In the genomic region with DNA sequence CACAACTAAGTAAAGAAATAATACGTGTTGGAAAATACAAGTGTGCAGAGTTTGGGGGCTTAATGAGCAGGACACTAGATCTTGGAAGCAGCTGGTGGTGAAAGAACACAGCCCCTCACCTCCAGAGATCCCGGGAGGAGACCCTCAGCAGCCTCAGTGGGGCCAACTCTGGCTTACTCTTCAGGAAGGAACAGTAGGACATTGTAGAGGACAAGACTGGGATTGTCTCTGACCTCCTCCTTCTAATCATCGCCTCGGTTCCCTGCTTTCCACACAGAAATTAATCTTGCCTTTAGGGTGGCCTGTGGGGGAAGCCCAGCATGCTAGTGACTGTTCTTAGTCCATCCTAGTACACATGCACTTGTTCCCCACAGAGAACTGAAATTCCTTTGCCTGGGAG, we compare ENCODE assay signal across 19 cellular contexts.
DNase-seq lines count a peak whose midpoint lies in the region; ATAC-seq and TF ChIP-seq lines count a peak whose summit lies in the region.
"Had no signal": no experiment of that assay in that cellular context is flagged by ENCODE, and none has a peak within 500 bp of the region (broad histone marks: within the 10 kb centered on the region; RNA-seq: fewer than 3 reads in every experiment).

No MANE protein-coding gene starts in this region.

- no peak for DNase-seq in CD4-positive, alpha-beta memory T cell
- no peak for DNase-seq in SK-N-MC (ENCODE audit: low read depth, low spot score)
- DNase-seq in mesendoderm, result no peak
- DNase-seq in stimulated activated effector memory CD8-positive, alpha-beta T cell treated with anti-CD3 and anti-CD28 coated beads, Interleukin-12 subunit alpha, Interleukin-12 subunit beta, amount 100 ng/mL, for 72 hours (ENCODE audit: low spot score in 2 of 2), result no peak
- no peak for DNase-seq in H4 (ENCODE audit: low spot score)
- DNase-seq in PC-3, result no peak
- no peak for DNase-seq in activated T-cell treated with anti-CD3 and anti-CD28 coated beads, Interleukin-2, amount 50 U/mL, for 24 hours
- DNase-seq: C1 segment of cervical spinal cord, GM23248, KBM-7, NCI-H1105 treated with DMSO at 0.1 percent for 48 hours, NCI-H146, NCI-H1930, NCI-H2107, NCI-H446, NCI-H524 treated with DMSO at 0.1 percent for 48 hours, NCI-H774, SJCRH30 had no signal

- H3F3A ChIP-seq in PC-3 (ENCODE audit: low read length, unreplicated experiment), result no peaks in the 10 kb centered on the region

- no peak overlapping the region for H3K23ac ChIP-seq in mesendoderm (ENCODE audit: low read length)

- no TSS peak for BruUV-seq in PC-3 (replicated peaks; lab: Mats Ljungman, UMichigan)

- H3K79me1 ChIP-seq in mesendoderm (ENCODE audit: low read length), result no peaks in the 10 kb centered on the region

- peaks cover 9 to 18% (median 13%) of the 10 kb centered on the region in 4 donors for H3K4me1 Mint-ChIP-seq in CD4-positive, alpha-beta memory T cell
- H3K4me1 Mint-ChIP-seq in stimulated activated effector memory CD8-positive, alpha-beta T cell treated with anti-CD3 and anti-CD28 coated beads, Interleukin-12 subunit alpha, Interleukin-12 subunit beta, amount 100 ng/mL, for 72 hours, result no peaks in the 10 kb centered on the region
- H3K4me1 Mint-ChIP-seq in activated T-cell treated with anti-CD3 and anti-CD28 coated beads, Interleukin-2, amount 50 U/mL, for 24 hours (ENCODE audit: low read depth), result peaks cover 54% of the 10 kb centered on the region

- H3K9me2 ChIP-seq in PC-3 (replicated peaks; ENCODE audit: low read length), result no peaks in the 10 kb centered on the region

- H3K4me2 ChIP-seq in mesendoderm (ENCODE audit: low read length), result no peak overlapping the region
- no peak overlapping the region for H3K4me2 ChIP-seq in PC-3 (ENCODE audit: low read length)

- H3K36me3 Mint-ChIP-seq in CD4-positive, alpha-beta memory T cell, result peaks cover 23 to 58% of the 10 kb centered on the region in 2 donors
- H3K36me3 Mint-ChIP-seq in stimulated activated effector memory CD8-positive, alpha-beta T cell treated with anti-CD3 and anti-CD28 coated beads, Interleukin-12 subunit alpha, Interleukin-12 subunit beta, amount 100 ng/mL, for 72 hours, result no peaks in the 10 kb centered on the region
- peaks cover 57% of the 10 kb centered on the region for H3K36me3 Mint-ChIP-seq in activated T-cell treated with anti-CD3 and anti-CD28 coated beads, Interleukin-2, amount 50 U/mL, for 24 hours (ENCODE audit: low read depth)

- H3K27ac Mint-ChIP-seq in CD4-positive, alpha-beta memory T cell, result peak overlapping the region in 5 of 7 donors; percentile 25 to 66 (median 47)
- peak overlapping the region; percentile 6 for H3K27ac Mint-ChIP-seq in stimulated activated effector memory CD8-positive, alpha-beta T cell treated with anti-CD3 and anti-CD28 coated beads, Interleukin-12 subunit alpha, Interleukin-12 subunit beta, amount 100 ng/mL, for 72 hours
- H3K27ac Mint-ChIP-seq in activated T-cell treated with anti-CD3 and anti-CD28 coated beads, Interleukin-2, amount 50 U/mL, for 24 hours, result no peak overlapping the region

- no peaks in the 10 kb centered on the region for H3K4me1 ChIP-seq in CD4-positive, alpha-beta memory T cell (ENCODE audit: insufficient read depth, low read length)
- H3K4me1 ChIP-seq in mesendoderm (ENCODE audit: control insufficient read depth, low read depth, low read length), result no peaks in the 10 kb centered on the region
- no peaks in the 10 kb centered on the region for H3K4me1 ChIP-seq in PC-3 (ENCODE audit: insufficient read depth, low read length)
- H3K4me1 ChIP-seq: HAP-1, SJCRH30 had no signal

- no peak overlapping the region for H2BK15ac ChIP-seq in mesendoderm (replicated peaks; ENCODE audit: low read depth)

- TF ChIP-seq CTCF in PC-3 (conservative IDR thresholded peaks at IDR 0.05; ENCODE audit: low read depth, low read length), result no peak

- H3K9me3 Mint-ChIP-seq in CD4-positive, alpha-beta memory T cell, result peaks cover 0 to 15% (median 8%) of the 10 kb centered on the region in 8 donors
- no peaks in the 10 kb centered on the region for H3K9me3 Mint-ChIP-seq in stimulated activated effector memory CD8-positive, alpha-beta T cell treated with anti-CD3 and anti-CD28 coated beads, Interleukin-12 subunit alpha, Interleukin-12 subunit beta, amount 100 ng/mL, for 72 hours
- H3K9me3 Mint-ChIP-seq in activated T-cell treated with anti-CD3 and anti-CD28 coated beads, Interleukin-2, amount 50 U/mL, for 24 hours, result peaks cover 7% of the 10 kb centered on the region

- no peak overlapping the region for H2AK5ac ChIP-seq in mesendoderm (ENCODE audit: low read length)

- ATAC-seq in stimulated activated effector memory CD8-positive, alpha-beta T cell treated with anti-CD3 and anti-CD28 coated beads, Interleukin-12 subunit alpha, Interleukin-12 subunit beta, amount 100 ng/mL, for 72 hours, result no peak
- ATAC-seq in PC-3, result no peak

- H3K4ac ChIP-seq in mesendoderm (ENCODE audit: low read depth, low read length), result no peak overlapping the region

- H2BK5ac ChIP-seq in mesendoderm (ENCODE audit: low read length), result no peak overlapping the region

- H3K4me3 ChIP-seq in CD4-positive, alpha-beta memory T cell (ENCODE audit: low read length in 2 of 2), result no peak overlapping the region
- no peak overlapping the region for H3K4me3 ChIP-seq in SK-N-MC
- H3K4me3 ChIP-seq in mesendoderm (ENCODE audit: low read length), result no peak overlapping the region
- H3K4me3 ChIP-seq in PC-3 (ENCODE audit: low read length), result no peak overlapping the region
- H3K4me3 ChIP-seq: GM23248, HAP-1, SJCRH30 had no signal

- no peak overlapping the region for H3K56ac ChIP-seq in mesendoderm (ENCODE audit: low read length)

- no CpG with 5 or more reads among the region's 4 CpGs for WGBS in mesendoderm (ENCODE audit: extremely low coverage, insufficient coverage, low lambda C conversion rate)

- no peak overlapping the region for H2BK120ac ChIP-seq in mesendoderm (ENCODE audit: low read depth, low read length)

- no peak overlapping the region for H3K4me3 Mint-ChIP-seq in CD4-positive, alpha-beta memory T cell
- H3K4me3 Mint-ChIP-seq in stimulated activated effector memory CD8-positive, alpha-beta T cell treated with anti-CD3 and anti-CD28 coated beads, Interleukin-12 subunit alpha, Interleukin-12 subunit beta, amount 100 ng/mL, for 72 hours, result no peak overlapping the region
- no peak overlapping the region for H3K4me3 Mint-ChIP-seq in activated T-cell treated with anti-CD3 and anti-CD28 coated beads, Interleukin-2, amount 50 U/mL, for 24 hours

- CTCF ChIA-PET in CD4-positive, alpha-beta memory T cell (lab: Charles Lee; ENCODE audit: partially characterized antibody), result interaction anchor here (1.2 to 1.5 kb wide), 2 partner anchors 26 to 82 kb away, joined by 4 to 6 read pairs; no protein-coding TSS in a partner anchor
- CTCF ChIA-PET in PC-3 (lab: Charles Lee), result no interaction called here

- H3K27me3 ChIP-seq in CD4-positive, alpha-beta memory T cell (ENCODE audit: insufficient read depth, low read length), result no peaks in the 10 kb centered on the region
- no peaks in the 10 kb centered on the region for H3K27me3 ChIP-seq in mesendoderm (ENCODE audit: insufficient read depth, low read length, poor library complexity)
- H3K27me3 ChIP-seq in PC-3 (ENCODE audit: low read length), result no peaks in the 10 kb centered on the region
- H3K27me3 ChIP-seq: SJCRH30 had no signal

- H2AFZ ChIP-seq in PC-3 (ENCODE audit: low read length), result no peak overlapping the region
- H2AFZ ChIP-seq: GM23248 had no signal

- H4K8ac ChIP-seq in mesendoderm (ENCODE audit: low read depth, low read length), result peak overlapping the region; percentile 39

- no peaks in the 10 kb centered on the region for H3K36me3 ChIP-seq in CD4-positive, alpha-beta memory T cell (ENCODE audit: insufficient read depth, low read length)
- H3K36me3 ChIP-seq in SK-N-MC (ENCODE audit: insufficient read depth, low read length) (peaks cover 35% of the 10 kb centered on the region), mesendoderm (ENCODE audit: control insufficient read depth, insufficient read depth, low read length) (no peaks in the 10 kb centered on the region), PC-3 (ENCODE audit: low read depth, low read length) (no peaks in the 10 kb centered on the region)
- H3K36me3 ChIP-seq: HAP-1, SJCRH30 had no signal

- H3K18ac ChIP-seq in mesendoderm (ENCODE audit: low read length), result no peak overlapping the region

- H3K9me3 ChIP-seq in CD4-positive, alpha-beta memory T cell (ENCODE audit: control insufficient read depth in 1 of 2, low read length in 2 of 2), result peaks cover 0 to 4% of the 10 kb centered on the region in 2 donors
- H3K9me3 ChIP-seq in SK-N-MC (ENCODE audit: low read depth, low read length) (peaks cover 1% of the 10 kb centered on the region; the same call in 1 of the 2 replicates), PC-3 (ENCODE audit: low read length) (no peaks in the 10 kb centered on the region)
- H3K9me3 ChIP-seq: HAP-1, SJCRH30 had no signal

- no peaks in the 10 kb centered on the region for H3K79me2 ChIP-seq in mesendoderm (ENCODE audit: control insufficient read depth, insufficient read depth, low read length)
- H3K79me2 ChIP-seq in PC-3 (ENCODE audit: low read length), result no peaks in the 10 kb centered on the region

- intact Hi-C loops in CD4-positive, alpha-beta memory T cell (cut with micrococcal nuclease), result loop anchor here (5.0 kb wide), 1 partner anchor 34 kb away; no protein-coding TSS in a partner anchor
- intact Hi-C loops in PC-3 (cut with micrococcal nuclease), result no loop called here

- no peaks in the 10 kb centered on the region for H3K27me3 Mint-ChIP-seq in CD4-positive, alpha-beta memory T cell
- H3K27me3 Mint-ChIP-seq in activated T-cell treated with anti-CD3 and anti-CD28 coated beads, Interleukin-2, amount 50 U/mL, for 24 hours, result no peaks in the 10 kb centered on the region

- H4K5ac ChIP-seq in mesendoderm (ENCODE audit: low read length), result no peak overlapping the region

- no peak overlapping the region for H3K27ac ChIP-seq in CD4-positive, alpha-beta memory T cell (ENCODE audit: low read depth, low read length)
- H3K27ac ChIP-seq in SK-N-MC, result peak overlapping the region; percentile 46; the same call in 1 of the 2 replicates
- no peak overlapping the region for H3K27ac ChIP-seq in mesendoderm (ENCODE audit: low read depth, low read length)
- H3K27ac ChIP-seq in PC-3 (ENCODE audit: low read length), result no peak overlapping the region
- H3K27ac ChIP-seq: GM23248, SJCRH30 had no signal

- POLR2A ChIA-PET in CD4-positive, alpha-beta memory T cell (lab: Charles Lee; ENCODE audit: partially characterized antibody), result interaction anchor here (1.6 kb wide), 1 partner anchor 16 kb away, joined by 3 read pairs; no protein-coding TSS in a partner anchor
- POLR2A ChIA-PET in PC-3 (lab: Charles Lee; ENCODE audit: unreplicated experiment), result no interaction called here

- no peak overlapping the region for H3K9ac ChIP-seq in SK-N-MC (ENCODE audit: insufficient read length)
- H3K9ac ChIP-seq in mesendoderm (ENCODE audit: low read length), result no peak overlapping the region
- no peak overlapping the region for H3K9ac ChIP-seq in PC-3 (ENCODE audit: low read length)
- H3K9ac ChIP-seq: GM23248 had no signal

- H4K20me1 ChIP-seq in PC-3 (ENCODE audit: low read length), result no peaks in the 10 kb centered on the region
